ENCODE assay signal across 18 cellular contexts in genomic region chr5:56344594-56344993, GRCh38.
DNase-seq lines count a peak whose midpoint lies in the region; ATAC-seq and TF ChIP-seq lines count a peak whose summit lies in the region.
"Had no signal": no experiment of that assay in that cellular context is flagged by ENCODE, and none has a peak within 500 bp of the region (broad histone marks: within the 10 kb centered on the region; RNA-seq: fewer than 3 reads in every experiment).

No MANE protein-coding gene starts in this region.

- intact Hi-C loops in activated B cell treated with CpG ODN at 0.5 μM for 24 hours (cut with micrococcal nuclease), result no loop called here
- intact Hi-C loops in right lobe of liver (cut with DNase I), result no loop called here

- no peak for DNase-seq in activated naive CD8-positive, alpha-beta T cell treated with anti-CD3 and anti-CD28 coated beads, Interleukin-2, amount 50 U/mL, for 24 hours
- DNase-seq in activated naive CD8-positive, alpha-beta T cell treated with anti-CD3 and anti-CD28 coated beads for 36 hours, result no peak
- DNase-seq in activated B cell treated with CpG ODN at 0.5 μM for 24 hours (no peak), right lobe of liver (no peak), HFFc6 (no peak)
- DNase-seq: AML-193; Calu3; CD8-positive, alpha-beta T cell; DMS79 treated with DMSO at 0.1 percent for 48 hours; EL; HCEC 1CT had no signal

- H3K4me1 ChIP-seq in right lobe of liver, result no peaks in the 10 kb centered on the region

- 77% methylated on average over 1 of the region's 1 CpG for WGBS in right lobe of liver (ENCODE audit: insufficient coverage, low coverage, low lambda C conversion rate, missing lambda C conversion rate)

- H3K4me3 ChIP-seq in right lobe of liver, result no peak overlapping the region
- H3K4me3 ChIP-seq: A549; BLaER1 treated with 17β-estradiol and CSF1 and Interleukin-3, amounts not matched to agents 10 nM and 100 nM; GM23338 had no signal

- peak overlapping the region; percentile 28 for H3K27ac Mint-ChIP-seq in activated naive CD8-positive, alpha-beta T cell treated with anti-CD3 and anti-CD28 coated beads, Interleukin-2, amount 50 U/mL, for 24 hours
- no peak overlapping the region for H3K27ac Mint-ChIP-seq in activated naive CD8-positive, alpha-beta T cell treated with anti-CD3 and anti-CD28 coated beads for 36 hours
- H3K27ac Mint-ChIP-seq in IgD-negative memory B cell (peak overlapping the region in 1 of 3 donors; percentile 61), activated B cell treated with CpG ODN at 0.5 μM for 24 hours (peak overlapping the region; percentile 54), HFFc6 (no peak overlapping the region)
- H3K27ac Mint-ChIP-seq in stimulated activated memory B cell treated with anti-CD40 and anti-IgM and Interleukin-4, amounts not matched to agents 10 μg/mL and 1 μg/mL and 100 μg/mL, for 72 hours, result peak overlapping the region; percentile 2
- H3K27ac Mint-ChIP-seq: CD8-positive, alpha-beta T cell; GM23338 had no signal

- no peak for TF ChIP-seq POLR2A in right lobe of liver (IDR thresholded peaks at IDR 0.05)

- H3K27ac ChIP-seq in right lobe of liver, result no peak overlapping the region
- H3K27ac ChIP-seq: 22Rv1 had no signal

- TF ChIP-seq CTCF in activated B cell treated with CpG ODN at 0.5 μM for 24 hours (IDR thresholded peaks at IDR 0.05) (no peak), right lobe of liver (IDR thresholded peaks at IDR 0.05) (no peak), HFFc6 (IDR thresholded peaks at IDR 0.05) (no peak)

- no peaks in the 10 kb centered on the region for H3K27me3 ChIP-seq in right lobe of liver
- H3K27me3 ChIP-seq: BLaER1 treated with 17β-estradiol and CSF1 and Interleukin-3, amounts not matched to agents 10 nM and 100 nM had no signal

- H3K4me1 Mint-ChIP-seq in activated naive CD8-positive, alpha-beta T cell treated with anti-CD3 and anti-CD28 coated beads, Interleukin-2, amount 50 U/mL, for 24 hours, result peaks cover 46% of the 10 kb centered on the region
- H3K4me1 Mint-ChIP-seq in activated naive CD8-positive, alpha-beta T cell treated with anti-CD3 and anti-CD28 coated beads for 36 hours, result peaks cover 19% of the 10 kb centered on the region
- H3K4me1 Mint-ChIP-seq in IgD-negative memory B cell, result peaks cover 20 to 56% (median 40%) of the 10 kb centered on the region in 3 donors
- peaks cover 56% of the 10 kb centered on the region for H3K4me1 Mint-ChIP-seq in activated B cell treated with CpG ODN at 0.5 μM for 24 hours
- peaks cover 45% of the 10 kb centered on the region for H3K4me1 Mint-ChIP-seq in stimulated activated memory B cell treated with anti-CD40 and anti-IgM and Interleukin-4, amounts not matched to agents 10 μg/mL and 1 μg/mL and 100 μg/mL, for 72 hours
- H3K4me1 Mint-ChIP-seq in HFFc6 (ENCODE audit: low read depth), result peaks cover 25% of the 10 kb centered on the region

- POLR2A ChIA-PET in activated B cell treated with CpG ODN at 0.5 μM for 24 hours (lab: Charles Lee), result no interaction called here

- H3K36me3 ChIP-seq in right lobe of liver, result no peaks in the 10 kb centered on the region

- H3K9me3 Mint-ChIP-seq in activated naive CD8-positive, alpha-beta T cell treated with anti-CD3 and anti-CD28 coated beads, Interleukin-2, amount 50 U/mL, for 24 hours, result peaks cover 14% of the 10 kb centered on the region
- H3K9me3 Mint-ChIP-seq in activated naive CD8-positive, alpha-beta T cell treated with anti-CD3 and anti-CD28 coated beads for 36 hours, result peaks cover 10% of the 10 kb centered on the region
- H3K9me3 Mint-ChIP-seq in IgD-negative memory B cell (peaks cover 0 to 9% (median 7%) of the 10 kb centered on the region in 3 donors), activated B cell treated with CpG ODN at 0.5 μM for 24 hours (peaks cover 6% of the 10 kb centered on the region), HFFc6 (peaks cover 4% of the 10 kb centered on the region; the same call in 1 of the 2 replicates)
- peaks cover 9% of the 10 kb centered on the region for H3K9me3 Mint-ChIP-seq in stimulated activated memory B cell treated with anti-CD40 and anti-IgM and Interleukin-4, amounts not matched to agents 10 μg/mL and 1 μg/mL and 100 μg/mL, for 72 hours

- CTCF ChIA-PET in activated B cell treated with CpG ODN at 0.5 μM for 24 hours (lab: Charles Lee), result no interaction called here

- no peaks in the 10 kb centered on the region for H3K9me3 ChIP-seq in right lobe of liver

- no peak for ATAC-seq in activated naive CD8-positive, alpha-beta T cell treated with anti-CD3 and anti-CD28 coated beads, Interleukin-2, amount 50 U/mL, for 24 hours
- peak; percentile 40 for ATAC-seq in activated B cell treated with CpG ODN at 0.5 μM for 24 hours (ENCODE audit: low read depth)
- ATAC-seq in stimulated activated memory B cell treated with anti-CD40 and anti-IgM and Interleukin-4, amounts not matched to agents 10 μg/mL and 1 μg/mL and 100 μg/mL, for 72 hours, result no peak
- ATAC-seq in right lobe of liver, result no peak
- no peak for ATAC-seq in HG02763 (IDR thresholded peaks at IDR 0.05; ENCODE audit: unreplicated experiment)
- ATAC-seq: A549; CD8-positive, alpha-beta T cell; GM23338 had no signal

- peaks cover 2% of the 10 kb centered on the region for H3K36me3 Mint-ChIP-seq in activated naive CD8-positive, alpha-beta T cell treated with anti-CD3 and anti-CD28 coated beads, Interleukin-2, amount 50 U/mL, for 24 hours (ENCODE audit: low read depth)
- H3K36me3 Mint-ChIP-seq in activated naive CD8-positive, alpha-beta T cell treated with anti-CD3 and anti-CD28 coated beads for 36 hours, result peaks cover 11% of the 10 kb centered on the region
- no peaks in the 10 kb centered on the region for H3K36me3 Mint-ChIP-seq in IgD-negative memory B cell
- no peaks in the 10 kb centered on the region for H3K36me3 Mint-ChIP-seq in activated B cell treated with CpG ODN at 0.5 μM for 24 hours (ENCODE audit: low read depth)
- H3K36me3 Mint-ChIP-seq in stimulated activated memory B cell treated with anti-CD40 and anti-IgM and Interleukin-4, amounts not matched to agents 10 μg/mL and 1 μg/mL and 100 μg/mL, for 72 hours, result peaks cover 4% of the 10 kb centered on the region
- no peaks in the 10 kb centered on the region; the same call in 1 of the 2 replicates for H3K36me3 Mint-ChIP-seq in HFFc6 (ENCODE audit: low read depth)
- H3K36me3 Mint-ChIP-seq: CD8-positive, alpha-beta T cell had no signal

- H3K4me3 Mint-ChIP-seq in activated naive CD8-positive, alpha-beta T cell treated with anti-CD3 and anti-CD28 coated beads, Interleukin-2, amount 50 U/mL, for 24 hours, result peak overlapping the region; percentile 32
- no peak overlapping the region for H3K4me3 Mint-ChIP-seq in activated naive CD8-positive, alpha-beta T cell treated with anti-CD3 and anti-CD28 coated beads for 36 hours
- peak overlapping the region in 3 of 4 donors; percentile 53 to 82 (median 54) for H3K4me3 Mint-ChIP-seq in IgD-negative memory B cell
- H3K4me3 Mint-ChIP-seq in activated B cell treated with CpG ODN at 0.5 μM for 24 hours, result peak overlapping the region; percentile 48
- H3K4me3 Mint-ChIP-seq in stimulated activated memory B cell treated with anti-CD40 and anti-IgM and Interleukin-4, amounts not matched to agents 10 μg/mL and 1 μg/mL and 100 μg/mL, for 72 hours, result no peak overlapping the region
- H3K4me3 Mint-ChIP-seq in HFFc6, result no peak overlapping the region
- H3K4me3 Mint-ChIP-seq: CD8-positive, alpha-beta T cell; GM23338 had no signal

- no peaks in the 10 kb centered on the region for H3K27me3 Mint-ChIP-seq in activated naive CD8-positive, alpha-beta T cell treated with anti-CD3 and anti-CD28 coated beads, Interleukin-2, amount 50 U/mL, for 24 hours
- no peaks in the 10 kb centered on the region for H3K27me3 Mint-ChIP-seq in activated naive CD8-positive, alpha-beta T cell treated with anti-CD3 and anti-CD28 coated beads for 36 hours
- H3K27me3 Mint-ChIP-seq in IgD-negative memory B cell (peaks cover 1% of the 10 kb centered on the region), activated B cell treated with CpG ODN at 0.5 μM for 24 hours (no peaks in the 10 kb centered on the region), HFFc6 (ENCODE audit: insufficient read depth) (peaks cover 4% of the 10 kb centered on the region)
- no peaks in the 10 kb centered on the region for H3K27me3 Mint-ChIP-seq in stimulated activated memory B cell treated with anti-CD40 and anti-IgM and Interleukin-4, amounts not matched to agents 10 μg/mL and 1 μg/mL and 100 μg/mL, for 72 hours

Comparison
In these comparisons a context has a peak if more than half of its experiments do, and no peak if none do; other contexts are left out.
1. H3K27ac Mint-ChIP-seq: peak in activated naive CD8-positive, alpha-beta T cell treated with anti-CD3 and anti-CD28 coated beads, Interleukin-2, amount 50 U/mL, for 24 hours (single experiment), activated B cell treated with CpG ODN at 0.5 μM for 24 hours (single experiment) and stimulated activated memory B cell treated with anti-CD40 and anti-IgM and Interleukin-4, amounts not matched to agents 10 μg/mL and 1 μg/mL and 100 μg/mL, for 72 hours (single experiment); none in activated naive CD8-positive, alpha-beta T cell treated with anti-CD3 and anti-CD28 coated beads for 36 hours (single experiment) and HFFc6 (single experiment).
2. H3K4me3 Mint-ChIP-seq: peak in activated naive CD8-positive, alpha-beta T cell treated with anti-CD3 and anti-CD28 coated beads, Interleukin-2, amount 50 U/mL, for 24 hours (single experiment), IgD-negative memory B cell (3 of 4) and activated B cell treated with CpG ODN at 0.5 μM for 24 hours (single experiment); none in activated naive CD8-positive, alpha-beta T cell treated with anti-CD3 and anti-CD28 coated beads for 36 hours (single experiment), stimulated activated memory B cell treated with anti-CD40 and anti-IgM and Interleukin-4, amounts not matched to agents 10 μg/mL and 1 μg/mL and 100 μg/mL, for 72 hours (single experiment) and HFFc6 (single experiment).